Comparison of ENCODE assay signal across 12 cellular contexts in the genomic region with DNA sequence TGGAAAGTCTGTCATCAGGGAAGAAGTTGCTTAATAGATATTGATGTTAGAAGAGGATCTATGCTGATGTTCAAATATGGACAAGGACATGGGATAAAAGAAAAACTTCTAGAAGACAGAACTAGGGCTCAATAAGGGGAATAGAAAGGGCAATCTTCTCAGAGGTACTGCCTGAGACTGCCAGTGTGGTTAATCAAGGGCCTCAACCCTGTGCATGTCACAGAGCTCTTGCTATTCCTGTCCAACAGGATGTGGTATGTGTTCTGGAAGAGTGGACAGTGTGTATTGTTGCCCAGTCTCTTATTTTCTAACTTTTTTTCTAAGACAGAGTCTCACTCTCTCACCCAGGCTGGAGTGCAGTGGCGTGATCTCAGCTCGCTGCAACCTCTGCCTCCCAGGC. TPM values are rescaled to one million over a fixed set of nuclear protein-coding genes. Genes with fewer than 3 reads are reported as not detected.
DNase-seq lines count a peak whose midpoint lies in the region; ATAC-seq and TF ChIP-seq lines count a peak whose summit lies in the region.
"Had no signal": no experiment of that assay in that cellular context is flagged by ENCODE, and none has a peak within 500 bp of the region (broad histone marks: within the 10 kb centered on the region; RNA-seq: fewer than 3 reads in every experiment).

No MANE protein-coding gene starts in this region.

- H3K79me2 ChIP-seq in OCI-LY7 (ENCODE audit: insufficient read depth, low read depth, low read length) (no peaks in the 10 kb centered on the region), hepatocyte (no peaks in the 10 kb centered on the region)

- CTCF ChIA-PET in OCI-LY7 (lab: Charles Lee; ENCODE audit: unreplicated experiment) = no interaction called here

- peak; percentile 100 for ATAC-seq in GM18502 (IDR thresholded peaks at IDR 0.05; ENCODE audit: poor library complexity, unreplicated experiment)
- ATAC-seq in HG03025 (IDR thresholded peaks at IDR 0.05; ENCODE audit: low FRiP score, unreplicated experiment) = peak; percentile 96
- ATAC-seq: HepG2 had no signal

- H4K20me1 ChIP-seq in OCI-LY7 (ENCODE audit: insufficient read depth, low read length) = no peaks in the 10 kb centered on the region
- no peaks in the 10 kb centered on the region for H4K20me1 ChIP-seq in hepatocyte (ENCODE audit: insufficient read depth, poor library complexity, severe bottlenecking)

- TF ChIP-seq CTCF in GM20000 (IDR thresholded peaks at IDR 0.05; ENCODE audit: extremely low read depth, missing control alignments) = no peak
- TF ChIP-seq CTCF in OCI-LY7 (conservative IDR thresholded peaks at IDR 0.05; ENCODE audit: low read length) = no peak
- no peak for TF ChIP-seq CTCF in hepatocyte (IDR thresholded peaks at IDR 0.05; ENCODE audit: poor library complexity)

- intact Hi-C loops in OCI-LY7 (cut with micrococcal nuclease; ENCODE audit: unreplicated experiment) = no loop called here

- H3K9me3 ChIP-seq in OCI-LY7 (ENCODE audit: low read length) (no peaks in the 10 kb centered on the region), hepatocyte (ENCODE audit: low read depth) (no peaks in the 10 kb centered on the region)

- POLR2A ChIA-PET in OCI-LY7 (lab: Charles Lee) = no interaction called here

- WGBS in hepatocyte (ENCODE audit: low lambda C conversion rate, missing lambda C conversion rate) = 87% methylated on average over 2 of the region's 2 CpGs

- H3K9me2 ChIP-seq in OCI-LY7 (ENCODE audit: insufficient read depth, low read length) (no peaks in the 10 kb centered on the region), hepatocyte (replicated peaks; ENCODE audit: insufficient read depth) (no peaks in the 10 kb centered on the region)

- DNase-seq in GM20000 (ENCODE audit: low spot score) = peak; percentile 43
- peak; percentile 1 for DNase-seq in OCI-LY7 (ENCODE audit: low spot score)
- no peak for DNase-seq in hepatocyte (ENCODE audit: low spot score)
- no peak for DNase-seq in NCI-H1436 (lab: John Stamatoyannopoulos, UW)
- DNase-seq in mucosa of gallbladder (ENCODE audit: low spot score) = no peak
- DNase-seq in NCI-H446 (lab: John Stamatoyannopoulos, UW) = no peak
- DNase-seq: effector CD8-positive, alpha-beta T cell; NCI-H510A treated with DMSO at 0.1 percent for 48 hours; small intestine had no signal

- H3K4me3 ChIP-seq in OCI-LY7 (ENCODE audit: low read depth, low read length, poor library complexity, severe bottlenecking) (no peak overlapping the region), hepatocyte (no peak overlapping the region)

- no TSS peak for BruUV-seq in OCI-LY7 (replicated peaks; lab: Mats Ljungman, UMichigan)

- H2AFZ ChIP-seq in OCI-LY7 (ENCODE audit: low read length) (no peak overlapping the region), hepatocyte (no peak overlapping the region)

- no peak overlapping the region for H3K4me2 ChIP-seq in OCI-LY7 (ENCODE audit: low read length)
- no peak overlapping the region for H3K4me2 ChIP-seq in hepatocyte

- H3K4me1 ChIP-seq in OCI-LY7 (ENCODE audit: insufficient read depth, low read length, poor library complexity, severe bottlenecking) (no peaks in the 10 kb centered on the region), hepatocyte (ENCODE audit: insufficient read depth) (peaks cover 6% of the 10 kb centered on the region)

- H3K27ac ChIP-seq in OCI-LY7 (ENCODE audit: low read depth, low read length, poor library complexity, severe bottlenecking) (no peak overlapping the region), hepatocyte (no peak overlapping the region)

- H3K27me3 ChIP-seq in hepatocyte = no peaks in the 10 kb centered on the region

- H3K36me3 ChIP-seq in OCI-LY7 (ENCODE audit: insufficient read depth, low read length) (no peaks in the 10 kb centered on the region), hepatocyte (replicated peaks; ENCODE audit: insufficient read depth, low read depth) (no peaks in the 10 kb centered on the region)

RNA-seq across cellular contexts. Expression of gene RNF125, which starts 27.8 kb away (rescaled TPM):
- 1.2 TPM in 2 replicates for total RNA-seq in OCI-LY7 (2014; rRNA removed; shearing (Covaris generic))
- 2.2 and 3.2 TPM in 2 replicates for total RNA-seq in OCI-LY7 (2022)
- total RNA-seq in hepatocyte = 1.1 and 2.1 TPM in 2 replicates
- 0.64 and 0.88 TPM in 2 replicates for polyA plus RNA-seq in hepatocyte
- 6.1 TPM for total RNA-seq in mucosa of gallbladder

RNA-seq across cellular contexts. Expression of gene TRAPPC8, which starts 47.9 kb away (rescaled TPM):
- 23.4 and 34.3 TPM in 2 replicates for total RNA-seq in OCI-LY7 (2014; rRNA removed; shearing (Covaris generic))
- total RNA-seq in OCI-LY7 (2022) = 22.2 and 22.8 TPM in 2 replicates
- 39.4 and 68.7 TPM in 2 replicates for total RNA-seq in hepatocyte
- polyA plus RNA-seq in hepatocyte = 12.0 and 12.6 TPM in 2 replicates
- total RNA-seq in mucosa of gallbladder = 50.4 TPM

Comparison
In these comparisons a context has a peak if more than half of its experiments do, and no peak if none do; other contexts are left out.
1. DNase-seq: peak in GM20000 (single experiment) and OCI-LY7 (single experiment); none in hepatocyte (single experiment), NCI-H1436 (single experiment), mucosa of gallbladder (single experiment) and NCI-H446 (0 of 2).